Comparison of ENCODE assay signal across 15 cellular contexts in genomic region chr12:47721431-47721973, GRCh38.
A peak's percentile ranks its signal among the peaks of the same experiment; 100 is the strongest.
DNase-seq lines count a peak whose midpoint lies in the region; ATAC-seq lines count a peak whose summit lies in the region.
"Had no signal": no experiment of that assay in that cellular context is flagged by ENCODE, and none has a peak within 500 bp of the region (broad histone marks: within the 10 kb centered on the region; RNA-seq: fewer than 3 reads in every experiment).

No MANE protein-coding gene starts in this region.

- no peak overlapping the region for H3K27ac Mint-ChIP-seq in activated T-cell treated with anti-CD3 and anti-CD28 coated beads, Interleukin-2, amount 50 U/mL, for 24 hours
- H3K27ac Mint-ChIP-seq in central memory CD8-positive, alpha-beta T cell (ENCODE audit: low read depth) = peak overlapping the region; percentile 58
- peak overlapping the region in 1 of 2 donors; percentile 79 for H3K27ac Mint-ChIP-seq in stimulated activated naive CD8-positive, alpha-beta T cell treated with anti-CD3 and anti-CD28 coated beads, Interleukin-15, amount 100 ng/mL, for 72 hours

- peak; percentile 78 for ATAC-seq in central memory CD8-positive, alpha-beta T cell (replicated peaks; ENCODE audit: extremely low read depth, poor library complexity, severe bottlenecking)
- peak; percentile 83 for ATAC-seq in stimulated activated naive CD8-positive, alpha-beta T cell treated with anti-CD3 and anti-CD28 coated beads, Interleukin-15, amount 100 ng/mL, for 72 hours
- ATAC-seq in GM19397 (IDR thresholded peaks at IDR 0.05; ENCODE audit: unreplicated experiment) = no peak
- ATAC-seq: HCT116, left colon, mucosa of descending colon had no signal

- H3K4me3 Mint-ChIP-seq in activated T-cell treated with anti-CD3 and anti-CD28 coated beads, Interleukin-2, amount 50 U/mL, for 24 hours = no peak overlapping the region
- H3K4me3 Mint-ChIP-seq in central memory CD8-positive, alpha-beta T cell = peak overlapping the region; percentile 53
- H3K4me3 Mint-ChIP-seq in stimulated activated naive CD8-positive, alpha-beta T cell treated with anti-CD3 and anti-CD28 coated beads, Interleukin-15, amount 100 ng/mL, for 72 hours = peak overlapping the region; percentile 27 to 58

- DNase-seq in activated T-cell treated with anti-CD3 and anti-CD28 coated beads, Interleukin-2, amount 50 U/mL, for 24 hours = peak; percentile 18
- DNase-seq in activated T-cell treated with anti-CD3 and anti-CD28 coated beads for 4 hours (no peak), OCI-M1 (lab: John Stamatoyannopoulos, UW) (peak; percentile 32), NCI-H1436 (lab: John Stamatoyannopoulos, UW) (no peak)
- peak in 1 of 2 donors; percentile 44 for DNase-seq in central memory CD8-positive, alpha-beta T cell (ENCODE audit: low spot score in 2 of 2)
- peak in 1 of 2 donors; percentile 55 for DNase-seq in stimulated activated naive CD8-positive, alpha-beta T cell treated with anti-CD3 and anti-CD28 coated beads, Interleukin-15, amount 100 ng/mL, for 72 hours
- DNase-seq in central memory CD4-positive, alpha-beta T cell = no peak
- DNase-seq: activated naive CD4-positive, alpha-beta T cell; left colon; mucosa of descending colon; NCI-H1092 treated with DMSO at 0.1 percent for 48 hours; SHP77; small intestine had no signal

- peaks cover 46% of the 10 kb centered on the region for H3K4me1 Mint-ChIP-seq in activated T-cell treated with anti-CD3 and anti-CD28 coated beads, Interleukin-2, amount 50 U/mL, for 24 hours (ENCODE audit: low read depth)
- H3K4me1 Mint-ChIP-seq in central memory CD8-positive, alpha-beta T cell = peaks cover 40% of the 10 kb centered on the region
- peaks cover 67% of the 10 kb centered on the region for H3K4me1 Mint-ChIP-seq in stimulated activated naive CD8-positive, alpha-beta T cell treated with anti-CD3 and anti-CD28 coated beads, Interleukin-15, amount 100 ng/mL, for 72 hours

- no peaks in the 10 kb centered on the region for H3K27me3 Mint-ChIP-seq in activated T-cell treated with anti-CD3 and anti-CD28 coated beads, Interleukin-2, amount 50 U/mL, for 24 hours
- H3K27me3 Mint-ChIP-seq in central memory CD8-positive, alpha-beta T cell = no peaks in the 10 kb centered on the region
- H3K27me3 Mint-ChIP-seq in stimulated activated naive CD8-positive, alpha-beta T cell treated with anti-CD3 and anti-CD28 coated beads, Interleukin-15, amount 100 ng/mL, for 72 hours = peaks cover 13% of the 10 kb centered on the region

- no peaks in the 10 kb centered on the region for H3K9me3 Mint-ChIP-seq in activated T-cell treated with anti-CD3 and anti-CD28 coated beads, Interleukin-2, amount 50 U/mL, for 24 hours
- H3K9me3 Mint-ChIP-seq in central memory CD8-positive, alpha-beta T cell = no peaks in the 10 kb centered on the region
- H3K9me3 Mint-ChIP-seq in stimulated activated naive CD8-positive, alpha-beta T cell treated with anti-CD3 and anti-CD28 coated beads, Interleukin-15, amount 100 ng/mL, for 72 hours = no peaks in the 10 kb centered on the region

- H3K36me3 Mint-ChIP-seq in activated T-cell treated with anti-CD3 and anti-CD28 coated beads, Interleukin-2, amount 50 U/mL, for 24 hours (ENCODE audit: low read depth) = peaks cover 4% of the 10 kb centered on the region
- H3K36me3 Mint-ChIP-seq in central memory CD8-positive, alpha-beta T cell (ENCODE audit: insufficient read depth) = peaks cover 14% of the 10 kb centered on the region

Comparison
In these comparisons a context has a peak if more than half of its experiments do, and no peak if none do; other contexts are left out.
1. DNase-seq: peak in activated T-cell treated with anti-CD3 and anti-CD28 coated beads, Interleukin-2, amount 50 U/mL, for 24 hours (single experiment) and OCI-M1 (single experiment); none in activated T-cell treated with anti-CD3 and anti-CD28 coated beads for 4 hours (single experiment), central memory CD4-positive, alpha-beta T cell (single experiment) and NCI-H1436 (single experiment).